Comparison of ENCODE assay signal across 1 cellular context in the genomic region with DNA sequence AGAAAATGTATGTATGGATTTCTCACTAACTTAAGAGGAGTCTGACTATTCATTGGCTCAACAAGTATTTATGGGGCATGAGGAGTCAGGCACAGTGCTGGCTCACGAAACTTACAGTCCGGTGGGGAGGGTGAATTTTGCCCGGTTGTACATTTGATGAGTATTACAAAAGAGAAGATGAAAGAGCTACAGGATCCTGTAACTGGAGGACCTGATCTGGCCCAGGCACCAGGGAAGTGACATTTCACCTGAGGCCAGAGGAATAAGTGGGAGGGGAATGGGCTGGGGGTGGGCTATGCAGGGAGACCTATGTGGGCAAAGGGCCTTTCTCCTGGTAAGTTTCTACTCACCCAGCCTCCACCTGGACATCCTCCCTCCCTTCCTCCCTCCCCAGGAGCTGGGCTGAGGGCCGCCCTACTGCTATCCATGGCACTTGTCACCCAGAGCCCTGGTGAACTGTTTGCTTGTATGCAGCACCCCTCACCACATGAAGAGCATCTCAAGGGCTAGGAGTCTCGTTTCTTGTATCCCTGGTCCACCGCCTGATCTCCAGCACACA.
TF ChIP-seq lines count a peak whose summit lies in the region.

No MANE protein-coding gene starts in this region.

TF ChIP-seq in H1, 55 proteins besides CTCF, POLR2A, EP300 and RAD21:
- no peak for TF ChIP-seq RFX5 (IDR thresholded peaks at IDR 0.05; ENCODE audit: borderline replicate concordance, low read depth, low read length)
- TF ChIP-seq, protein P1, sequence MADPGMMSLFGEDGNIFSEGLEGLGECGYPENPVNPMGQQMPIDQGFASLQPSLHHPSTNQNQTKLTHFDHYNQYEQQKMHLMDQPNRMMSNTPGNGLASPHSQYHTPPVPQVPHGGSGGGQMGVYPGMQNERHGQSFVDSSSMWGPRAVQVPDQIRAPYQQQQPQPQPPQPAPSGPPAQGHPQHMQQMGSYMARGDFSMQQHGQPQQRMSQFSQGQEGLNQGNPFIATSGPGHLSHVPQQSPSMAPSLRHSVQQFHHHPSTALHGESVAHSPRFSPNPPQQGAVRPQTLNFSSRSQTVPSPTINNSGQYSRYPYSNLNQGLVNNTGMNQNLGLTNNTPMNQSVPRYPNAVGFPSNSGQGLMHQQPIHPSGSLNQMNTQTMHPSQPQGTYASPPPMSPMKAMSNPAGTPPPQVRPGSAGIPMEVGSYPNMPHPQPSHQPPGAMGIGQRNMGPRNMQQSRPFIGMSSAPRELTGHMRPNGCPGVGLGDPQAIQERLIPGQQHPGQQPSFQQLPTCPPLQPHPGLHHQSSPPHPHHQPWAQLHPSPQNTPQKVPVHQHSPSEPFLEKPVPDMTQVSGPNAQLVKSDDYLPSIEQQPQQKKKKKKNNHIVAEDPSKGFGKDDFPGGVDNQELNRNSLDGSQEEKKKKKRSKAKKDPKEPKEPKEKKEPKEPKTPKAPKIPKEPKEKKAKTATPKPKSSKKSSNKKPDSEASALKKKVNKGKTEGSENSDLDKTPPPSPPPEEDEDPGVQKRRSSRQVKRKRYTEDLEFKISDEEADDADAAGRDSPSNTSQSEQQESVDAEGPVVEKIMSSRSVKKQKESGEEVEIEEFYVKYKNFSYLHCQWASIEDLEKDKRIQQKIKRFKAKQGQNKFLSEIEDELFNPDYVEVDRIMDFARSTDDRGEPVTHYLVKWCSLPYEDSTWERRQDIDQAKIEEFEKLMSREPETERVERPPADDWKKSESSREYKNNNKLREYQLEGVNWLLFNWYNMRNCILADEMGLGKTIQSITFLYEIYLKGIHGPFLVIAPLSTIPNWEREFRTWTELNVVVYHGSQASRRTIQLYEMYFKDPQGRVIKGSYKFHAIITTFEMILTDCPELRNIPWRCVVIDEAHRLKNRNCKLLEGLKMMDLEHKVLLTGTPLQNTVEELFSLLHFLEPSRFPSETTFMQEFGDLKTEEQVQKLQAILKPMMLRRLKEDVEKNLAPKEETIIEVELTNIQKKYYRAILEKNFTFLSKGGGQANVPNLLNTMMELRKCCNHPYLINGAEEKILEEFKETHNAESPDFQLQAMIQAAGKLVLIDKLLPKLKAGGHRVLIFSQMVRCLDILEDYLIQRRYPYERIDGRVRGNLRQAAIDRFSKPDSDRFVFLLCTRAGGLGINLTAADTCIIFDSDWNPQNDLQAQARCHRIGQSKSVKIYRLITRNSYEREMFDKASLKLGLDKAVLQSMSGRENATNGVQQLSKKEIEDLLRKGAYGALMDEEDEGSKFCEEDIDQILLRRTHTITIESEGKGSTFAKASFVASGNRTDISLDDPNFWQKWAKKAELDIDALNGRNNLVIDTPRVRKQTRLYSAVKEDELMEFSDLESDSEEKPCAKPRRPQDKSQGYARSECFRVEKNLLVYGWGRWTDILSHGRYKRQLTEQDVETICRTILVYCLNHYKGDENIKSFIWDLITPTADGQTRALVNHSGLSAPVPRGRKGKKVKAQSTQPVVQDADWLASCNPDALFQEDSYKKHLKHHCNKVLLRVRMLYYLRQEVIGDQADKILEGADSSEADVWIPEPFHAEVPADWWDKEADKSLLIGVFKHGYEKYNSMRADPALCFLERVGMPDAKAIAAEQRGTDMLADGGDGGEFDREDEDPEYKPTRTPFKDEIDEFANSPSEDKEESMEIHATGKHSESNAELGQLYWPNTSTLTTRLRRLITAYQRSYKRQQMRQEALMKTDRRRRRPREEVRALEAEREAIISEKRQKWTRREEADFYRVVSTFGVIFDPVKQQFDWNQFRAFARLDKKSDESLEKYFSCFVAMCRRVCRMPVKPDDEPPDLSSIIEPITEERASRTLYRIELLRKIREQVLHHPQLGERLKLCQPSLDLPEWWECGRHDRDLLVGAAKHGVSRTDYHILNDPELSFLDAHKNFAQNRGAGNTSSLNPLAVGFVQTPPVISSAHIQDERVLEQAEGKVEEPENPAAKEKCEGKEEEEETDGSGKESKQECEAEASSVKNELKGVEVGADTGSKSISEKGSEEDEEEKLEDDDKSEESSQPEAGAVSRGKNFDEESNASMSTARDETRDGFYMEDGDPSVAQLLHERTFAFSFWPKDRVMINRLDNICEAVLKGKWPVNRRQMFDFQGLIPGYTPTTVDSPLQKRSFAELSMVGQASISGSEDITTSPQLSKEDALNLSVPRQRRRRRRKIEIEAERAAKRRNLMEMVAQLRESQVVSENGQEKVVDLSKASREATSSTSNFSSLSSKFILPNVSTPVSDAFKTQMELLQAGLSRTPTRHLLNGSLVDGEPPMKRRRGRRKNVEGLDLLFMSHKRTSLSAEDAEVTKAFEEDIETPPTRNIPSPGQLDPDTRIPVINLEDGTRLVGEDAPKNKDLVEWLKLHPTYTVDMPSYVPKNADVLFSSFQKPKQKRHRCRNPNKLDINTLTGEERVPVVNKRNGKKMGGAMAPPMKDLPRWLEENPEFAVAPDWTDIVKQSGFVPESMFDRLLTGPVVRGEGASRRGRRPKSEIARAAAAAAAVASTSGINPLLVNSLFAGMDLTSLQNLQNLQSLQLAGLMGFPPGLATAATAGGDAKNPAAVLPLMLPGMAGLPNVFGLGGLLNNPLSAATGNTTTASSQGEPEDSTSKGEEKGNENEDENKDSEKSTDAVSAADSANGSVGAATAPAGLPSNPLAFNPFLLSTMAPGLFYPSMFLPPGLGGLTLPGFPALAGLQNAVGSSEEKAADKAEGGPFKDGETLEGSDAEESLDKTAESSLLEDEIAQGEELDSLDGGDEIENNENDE (IDR thresholded peaks at IDR 0.05; ENCODE audit: insufficient replicate concordance, low read length) = no peak
- TF ChIP-seq BRCA1 (IDR thresholded peaks at IDR 0.05; ENCODE audit: low read depth, low read length) = no peak
- no peak for TF ChIP-seq KDM1A (IDR thresholded peaks at IDR 0.05; ENCODE audit: borderline replicate concordance, low read length)
- TF ChIP-seq, protein P2, sequence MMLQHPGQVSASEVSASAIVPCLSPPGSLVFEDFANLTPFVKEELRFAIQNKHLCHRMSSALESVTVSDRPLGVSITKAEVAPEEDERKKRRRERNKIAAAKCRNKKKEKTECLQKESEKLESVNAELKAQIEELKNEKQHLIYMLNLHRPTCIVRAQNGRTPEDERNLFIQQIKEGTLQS (IDR thresholded peaks at IDR 0.05; ENCODE audit: insufficient read depth, low read depth, low read length) = no peak
- no peak for TF ChIP-seq CEBPB (IDR thresholded peaks at IDR 0.05; ENCODE audit: low read depth, low read length)
- no peak for TF ChIP-seq TEAD4 (IDR thresholded peaks at IDR 0.05; ENCODE audit: low read depth, low read length)
- no peak for TF ChIP-seq HDAC6 (IDR thresholded peaks at IDR 0.05; ENCODE audit: low read depth, low read length)
- no peak for TF ChIP-seq SP1 (IDR thresholded peaks at IDR 0.05; ENCODE audit: low read depth, low read length)
- TF ChIP-seq FOSL1 (IDR thresholded peaks at IDR 0.05; ENCODE audit: insufficient read depth, low read depth, low read length) = no peak
- no peak for TF ChIP-seq HDAC2 (IDR thresholded peaks at IDR 0.05; ENCODE audit: borderline replicate concordance in 1 of 2, low read depth in 2 of 2, low read length in 2 of 2)
